In the genomic region with DNA sequence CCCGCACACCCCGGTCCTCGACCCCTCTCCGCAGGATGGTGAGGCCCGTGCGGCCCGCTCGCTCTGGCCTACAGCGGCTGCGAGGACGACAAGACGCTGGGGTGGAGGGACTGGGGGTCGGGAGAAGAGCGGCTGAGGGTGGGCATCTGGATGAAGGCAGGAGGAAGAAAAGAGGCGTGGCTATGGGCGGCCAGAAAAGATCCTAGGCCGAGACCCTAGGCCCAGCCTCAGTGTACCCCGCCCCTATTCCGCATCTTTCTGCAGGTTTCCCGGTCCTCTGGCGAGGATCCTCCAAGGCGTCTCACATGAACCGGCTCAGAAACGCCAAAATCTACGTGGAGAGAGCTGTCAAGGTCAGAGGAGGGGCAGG, we compare ENCODE assay signal across 9 cellular contexts. TPM values are rescaled to one million over a fixed set of nuclear protein-coding genes. Genes with fewer than 3 reads are reported as not detected.
A peak's percentile ranks its signal among the peaks of the same experiment; 100 is the strongest.
DNase-seq lines count a peak whose midpoint lies in the region; ATAC-seq, FAIRE-seq and TF ChIP-seq lines count a peak whose summit lies in the region.
"Had no signal": no experiment of that assay in that cellular context is flagged by ENCODE, and none has a peak within 500 bp of the region (broad histone marks: within the 10 kb centered on the region; RNA-seq: fewer than 3 reads in every experiment).

No MANE protein-coding gene starts in this region.

- no peak for FAIRE-seq in bronchial epithelial cell (lab: Jason Lieb, UNC)
- FAIRE-seq: G401.6 had no signal

- H3K4me3 ChIP-seq in bronchial epithelial cell (ENCODE audit: low read depth, low read length) (peak overlapping the region; percentile 55), lung (peak overlapping the region; percentile 68)

- WGBS in lung, 2 donors = 3 to 4% methylated on average over 22 to 25 of the region's 25 CpGs

- H3K4me3 Mint-ChIP-seq in activated naive CD4-positive, alpha-beta T cell treated with anti-CD3 and anti-CD28 coated beads for 36 hours = peak overlapping the region; percentile 47
- peak overlapping the region; percentile 78 for H3K4me3 Mint-ChIP-seq in type B pancreatic cell

- H3K27me3 ChIP-seq in bronchial epithelial cell (ENCODE audit: control insufficient read depth, insufficient read depth, low read length) (no peaks in the 10 kb centered on the region), lung (ENCODE audit: control insufficient read depth, insufficient read depth) (no peaks in the 10 kb centered on the region)

- CTCF ChIA-PET in activated naive CD4-positive, alpha-beta T cell treated with anti-CD3 and anti-CD28 coated beads for 36 hours (lab: Charles Lee) = no interaction called here

- H3K9me3 ChIP-seq in lung (ENCODE audit: control insufficient read depth in 2 of 2, insufficient read depth in 1 of 2, low read length in 1 of 2) = no peaks in the 10 kb centered on the region

- peaks cover 0 to 5% of the 10 kb centered on the region in 2 donors for H3K4me1 ChIP-seq in lung (ENCODE audit: control insufficient read depth in 2 of 2, insufficient read depth in 2 of 2, low read length in 2 of 2)

- H3K36me3 ChIP-seq in bronchial epithelial cell (ENCODE audit: control insufficient read depth, insufficient read depth, low read length) (peaks cover 11% of the 10 kb centered on the region), lung (ENCODE audit: control insufficient read depth in 2 of 2, insufficient read depth in 2 of 2, low read length in 2 of 2) (peaks cover 0 to 19% of the 10 kb centered on the region in 2 donors)

- DNase-seq in activated naive CD4-positive, alpha-beta T cell treated with anti-CD3 and anti-CD28 coated beads for 36 hours = no peak
- no peak for DNase-seq in activated naive CD4-positive, alpha-beta T cell (lab: John Stamatoyannopoulos, UW)
- no peak for DNase-seq in bronchial epithelial cell (ENCODE audit: low read depth)
- DNase-seq in lung (ENCODE audit: low spot score) = no peak
- DNase-seq in type B pancreatic cell (ENCODE audit: extremely low spot score, unreplicated experiment) = no peak
- no peak for DNase-seq in HCEC 1CT
- DNase-seq in HPDE6-E6E7 (ENCODE audit: extremely low spot score) = no peak

- H3K27ac ChIP-seq in lung (ENCODE audit: low read depth in 1 of 2, low read length in 1 of 2) = peak overlapping the region; percentile 91

- intact Hi-C loops in activated naive CD4-positive, alpha-beta T cell treated with anti-CD3 and anti-CD28 coated beads for 36 hours (cut with micrococcal nuclease) = no loop called here

- no peak for ATAC-seq in lung (ENCODE audit: insufficient read depth, low FRiP score)
- ATAC-seq in GM19455 (IDR thresholded peaks at IDR 0.05; ENCODE audit: unreplicated experiment) = no peak

- H3K36me3 Mint-ChIP-seq in activated naive CD4-positive, alpha-beta T cell treated with anti-CD3 and anti-CD28 coated beads for 36 hours (ENCODE audit: low read depth) = peaks cover 23% of the 10 kb centered on the region
- H3K36me3 Mint-ChIP-seq in type B pancreatic cell = no peaks in the 10 kb centered on the region

- no peaks in the 10 kb centered on the region for H3K27me3 Mint-ChIP-seq in activated naive CD4-positive, alpha-beta T cell treated with anti-CD3 and anti-CD28 coated beads for 36 hours (ENCODE audit: low read depth)
- H3K27me3 Mint-ChIP-seq in type B pancreatic cell = no peaks in the 10 kb centered on the region

- H3K4me1 Mint-ChIP-seq in activated naive CD4-positive, alpha-beta T cell treated with anti-CD3 and anti-CD28 coated beads for 36 hours (ENCODE audit: low read depth) = peaks cover 32% of the 10 kb centered on the region
- peaks cover 33% of the 10 kb centered on the region for H3K4me1 Mint-ChIP-seq in type B pancreatic cell (ENCODE audit: unreplicated experiment)

- H3K27ac Mint-ChIP-seq in activated naive CD4-positive, alpha-beta T cell treated with anti-CD3 and anti-CD28 coated beads for 36 hours = no peak overlapping the region
- peak overlapping the region; percentile 70 for H3K27ac Mint-ChIP-seq in type B pancreatic cell

- TF ChIP-seq CTCF in bronchial epithelial cell (IDR thresholded peaks at IDR 0.05; ENCODE audit: insufficient read depth, low read length, severe bottlenecking) (no peak), lung (IDR thresholded peaks at IDR 0.05; ENCODE audit: control extremely low read depth, extremely low read depth) (no peak), type B pancreatic cell (conservative IDR thresholded peaks at IDR 0.05) (no peak)

- no peaks in the 10 kb centered on the region for H3K9me3 Mint-ChIP-seq in activated naive CD4-positive, alpha-beta T cell treated with anti-CD3 and anti-CD28 coated beads for 36 hours
- H3K9me3 Mint-ChIP-seq in type B pancreatic cell = no peaks in the 10 kb centered on the region

RNA-seq across cellular contexts. Expression of gene TTLL3, which starts 0.3 kb away (rescaled TPM):
- 10 to 100 TPM; 46.3 to 47.1 TPM for total RNA-seq in activated naive CD4-positive, alpha-beta T cell treated with anti-CD3 and anti-CD28 coated beads for 36 hours
- total RNA-seq in bronchial epithelial cell (11.3 and 17.3 TPM in 2 replicates), lung (10 to 100 TPM; 40.7 to 82.3 TPM), type B pancreatic cell (ENCODE audit: low replicate concordance) (25.8 and 42.2 TPM in 2 replicates)
- 10 to 100 TPM; 28.4 to 34.2 TPM for polyA plus RNA-seq in lung

RNA-seq across cellular contexts. Expression of gene ARPC4, which starts 17.5 kb away (rescaled TPM):
- 100 to 1,000 TPM; 141 to 144 TPM for total RNA-seq in activated naive CD4-positive, alpha-beta T cell treated with anti-CD3 and anti-CD28 coated beads for 36 hours
- 192 and 204 TPM in 2 replicates for total RNA-seq in bronchial epithelial cell
- 100 to 1,000 TPM in 1 of 2 donors, 10 to 100 TPM in 1; 74.9 to 174 TPM for total RNA-seq in lung
- 100 to 1,000 TPM in 1 of 2 donors, 10 to 100 TPM in 1; 85.3 to 239 TPM for polyA plus RNA-seq in lung
- total RNA-seq in type B pancreatic cell (ENCODE audit: low replicate concordance) = 131 and 151 TPM in 2 replicates

RNA-seq across cellular contexts. Expression of gene TADA3, which starts 18.1 kb away (rescaled TPM):
- 10 to 100 TPM; 62.4 to 67.6 TPM for total RNA-seq in activated naive CD4-positive, alpha-beta T cell treated with anti-CD3 and anti-CD28 coated beads for 36 hours
- 46.9 and 78.5 TPM in 2 replicates for total RNA-seq in bronchial epithelial cell
- total RNA-seq in lung = 10 to 100 TPM; 48.7 to 62.3 TPM
- 10 to 100 TPM; 41.6 to 57.8 TPM for polyA plus RNA-seq in lung
- 48.4 and 54.3 TPM in 2 replicates for total RNA-seq in type B pancreatic cell (ENCODE audit: low replicate concordance)

RNA-seq across cellular contexts. Expression of gene RPUSD3, which starts 33.5 kb away (rescaled TPM):
- total RNA-seq in activated naive CD4-positive, alpha-beta T cell treated with anti-CD3 and anti-CD28 coated beads for 36 hours = 10 to 100 TPM; 82.0 to 83.7 TPM
- total RNA-seq in bronchial epithelial cell = 34.5 and 36.2 TPM in 2 replicates
- 10 to 100 TPM; 16.3 to 34.9 TPM for total RNA-seq in lung
- polyA plus RNA-seq in lung = 10 to 100 TPM; 25.7 to 26.8 TPM
- 50.9 and 55.0 TPM in 2 replicates for total RNA-seq in type B pancreatic cell (ENCODE audit: low replicate concordance)

RNA-seq across cellular contexts. Expression of gene CAMK1, which starts 40.6 kb away (rescaled TPM):
- total RNA-seq in activated naive CD4-positive, alpha-beta T cell treated with anti-CD3 and anti-CD28 coated beads for 36 hours = 10 to 100 TPM; 18.9 to 19.5 TPM
- 18.2 and 36.4 TPM in 2 replicates for total RNA-seq in bronchial epithelial cell
- 10 to 100 TPM; 21.7 to 35.0 TPM for total RNA-seq in lung
- polyA plus RNA-seq in lung = 10 to 100 TPM; 30.5 to 43.9 TPM
- 2.7 and 9.1 TPM in 2 replicates for total RNA-seq in type B pancreatic cell (ENCODE audit: low replicate concordance)
